8 cellular contexts compared by ENCODE assay signal in the genomic region with DNA sequence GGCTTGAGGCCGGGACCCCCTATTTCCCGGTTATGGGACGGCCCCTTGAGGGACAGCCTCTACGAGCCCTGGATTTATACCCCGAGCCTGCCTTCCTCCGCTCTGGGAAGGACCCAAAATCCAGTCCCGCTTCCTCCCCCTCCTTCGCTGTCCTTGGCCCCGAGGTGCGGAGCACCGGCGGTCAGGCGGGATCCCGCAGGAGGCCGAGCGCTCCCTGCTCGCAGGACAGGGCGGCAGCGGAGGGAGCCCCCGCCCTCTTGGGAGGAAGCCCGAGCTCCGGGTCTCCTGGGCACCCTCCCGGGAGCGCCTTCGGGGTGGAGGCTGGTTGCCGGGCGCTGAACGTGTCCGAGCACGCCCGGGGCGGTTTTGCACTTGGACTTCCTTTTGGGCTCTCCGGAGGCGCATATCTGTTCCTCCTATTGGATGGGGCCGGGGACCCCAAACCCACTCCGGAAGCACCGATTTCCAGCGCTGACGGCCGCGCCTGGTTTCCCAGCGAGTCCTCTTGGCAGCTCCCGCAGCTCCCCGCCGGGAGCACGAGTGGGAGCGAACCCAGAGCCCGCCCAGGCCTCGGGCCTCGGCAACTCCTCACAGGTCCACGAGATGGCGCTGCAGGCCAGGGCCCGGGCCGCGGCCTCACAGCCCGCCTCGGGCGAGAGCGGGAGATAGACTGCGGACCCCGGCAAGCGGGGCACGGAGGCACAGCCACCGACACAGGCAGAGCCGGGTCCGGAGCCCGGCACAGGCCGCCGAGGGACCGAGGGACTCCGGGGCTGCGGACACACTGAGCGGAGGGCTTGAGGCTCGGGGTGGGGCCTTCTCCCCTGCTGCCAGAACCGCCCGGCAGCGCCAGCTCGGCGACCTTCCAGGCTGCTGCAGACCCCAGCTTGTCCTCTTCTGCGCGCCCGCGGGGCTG. TPM values are rescaled to one million over a fixed set of nuclear protein-coding genes. Genes with fewer than 3 reads are reported as not detected.
DNase-seq lines count a peak whose midpoint lies in the region; ATAC-seq and TF ChIP-seq lines count a peak whose summit lies in the region.

No MANE protein-coding gene starts in this region.

- no peak overlapping the region for H3K4me3 Mint-ChIP-seq in activated T-helper 1 cell treated with anti-CD3 and anti-CD28 coated beads, Interleukin-12 subunit alpha, Interleukin-12 subunit beta, Interleukin-2, Interleukin-4 antibody, amounts not matched to agents 30 ng/mL and 10 ng/mL and 1 ng/mL, durations not matched to agents 14 hours and 24 hours and 36 hours
- peak overlapping the region in 9 of 10 donors; percentile 46 to 86 (median 79) for H3K4me3 Mint-ChIP-seq in naive thymus-derived CD8-positive, alpha-beta T cell

- intact Hi-C loops in activated T-helper 1 cell treated with anti-CD3 and anti-CD28 coated beads, Interleukin-12 subunit alpha, Interleukin-12 subunit beta, Interleukin-2, Interleukin-4 antibody, amounts not matched to agents 30 ng/mL and 10 ng/mL and 1 ng/mL, durations not matched to agents 14 hours and 24 hours and 36 hours (cut with micrococcal nuclease), result loop anchor here (1.0 kb wide), 2 partner anchors 139 to 425 kb away; no protein-coding TSS in a partner anchor

- H3K36me3 Mint-ChIP-seq in activated T-helper 1 cell treated with anti-CD3 and anti-CD28 coated beads, Interleukin-12 subunit alpha, Interleukin-12 subunit beta, Interleukin-2, Interleukin-4 antibody, amounts not matched to agents 30 ng/mL and 10 ng/mL and 1 ng/mL, durations not matched to agents 14 hours and 24 hours and 36 hours (ENCODE audit: low read depth), result no peaks in the 10 kb centered on the region
- no peaks in the 10 kb centered on the region for H3K36me3 Mint-ChIP-seq in naive thymus-derived CD8-positive, alpha-beta T cell

- DNase-seq in COLO668 (lab: John Stamatoyannopoulos, UW; ENCODE audit: unreplicated experiment) (peak; percentile 54), HUDEP-2 (lab: John Stamatoyannopoulos, UW; ENCODE audit: unreplicated experiment in 76 of 76) (peak in 48 of 76 experiments; percentile 3 to 68 (median 44)), OCI-M1 (lab: John Stamatoyannopoulos, UW) (peak; percentile 9), fibroblast of mammary gland (ENCODE audit: low read depth) (peak; percentile 77)
- peak; percentile 69 for DNase-seq in activated T-helper 1 cell treated with anti-CD3 and anti-CD28 coated beads, Interleukin-12 subunit alpha, Interleukin-12 subunit beta, Interleukin-2, Interleukin-4 antibody, amounts not matched to agents 30 ng/mL and 10 ng/mL and 1 ng/mL, durations not matched to agents 14 hours and 24 hours and 36 hours (ENCODE audit: low spot score)
- peak; percentile 61 to 85 (median 82) for DNase-seq in naive thymus-derived CD8-positive, alpha-beta T cell
- peak; percentile 63 for DNase-seq in stimulated activated naive CD4-positive, alpha-beta T cell treated with Interleukin-2 at 50 U/mL for 16 hours (lab: John Stamatoyannopoulos, UW)

- no peak overlapping the region for H3K27ac Mint-ChIP-seq in activated T-helper 1 cell treated with anti-CD3 and anti-CD28 coated beads, Interleukin-12 subunit alpha, Interleukin-12 subunit beta, Interleukin-2, Interleukin-4 antibody, amounts not matched to agents 30 ng/mL and 10 ng/mL and 1 ng/mL, durations not matched to agents 14 hours and 24 hours and 36 hours
- no peak overlapping the region for H3K27ac Mint-ChIP-seq in naive thymus-derived CD8-positive, alpha-beta T cell

- peaks cover 7% of the 10 kb centered on the region for H3K4me1 Mint-ChIP-seq in activated T-helper 1 cell treated with anti-CD3 and anti-CD28 coated beads, Interleukin-12 subunit alpha, Interleukin-12 subunit beta, Interleukin-2, Interleukin-4 antibody, amounts not matched to agents 30 ng/mL and 10 ng/mL and 1 ng/mL, durations not matched to agents 14 hours and 24 hours and 36 hours (ENCODE audit: low read depth)
- peaks cover 17 to 29% (median 23%) of the 10 kb centered on the region in 4 donors for H3K4me1 Mint-ChIP-seq in naive thymus-derived CD8-positive, alpha-beta T cell

- peak; percentile 65 for TF ChIP-seq CTCF in fibroblast of mammary gland (conservative IDR thresholded peaks at IDR 0.05; ENCODE audit: control insufficient read depth, insufficient read depth, low read depth, low read length)

- ATAC-seq in GM21381 (IDR thresholded peaks at IDR 0.05; ENCODE audit: unreplicated experiment), result peak; percentile 64
- ATAC-seq in naive thymus-derived CD8-positive, alpha-beta T cell, result peak; percentile 78 to 79

- H3K27me3 Mint-ChIP-seq in activated T-helper 1 cell treated with anti-CD3 and anti-CD28 coated beads, Interleukin-12 subunit alpha, Interleukin-12 subunit beta, Interleukin-2, Interleukin-4 antibody, amounts not matched to agents 30 ng/mL and 10 ng/mL and 1 ng/mL, durations not matched to agents 14 hours and 24 hours and 36 hours (ENCODE audit: insufficient read depth), result peaks cover 52% of the 10 kb centered on the region
- peaks cover 14 to 39% (median 32%) of the 10 kb centered on the region in 5 donors for H3K27me3 Mint-ChIP-seq in naive thymus-derived CD8-positive, alpha-beta T cell

- H3K9me3 Mint-ChIP-seq in activated T-helper 1 cell treated with anti-CD3 and anti-CD28 coated beads, Interleukin-12 subunit alpha, Interleukin-12 subunit beta, Interleukin-2, Interleukin-4 antibody, amounts not matched to agents 30 ng/mL and 10 ng/mL and 1 ng/mL, durations not matched to agents 14 hours and 24 hours and 36 hours, result no peaks in the 10 kb centered on the region
- no peaks in the 10 kb centered on the region for H3K9me3 Mint-ChIP-seq in naive thymus-derived CD8-positive, alpha-beta T cell

- POLR2A ChIA-PET in naive thymus-derived CD8-positive, alpha-beta T cell (lab: Charles Lee), result interaction anchor here (0.8 kb wide), 1 partner anchor 52 kb away, joined by 4 read pairs; no protein-coding TSS in a partner anchor

- H3K4me3 ChIP-seq in fibroblast of mammary gland (ENCODE audit: control insufficient read depth, low read depth, low read length), result peak overlapping the region; percentile 56

RNA-seq across cellular contexts. Expression of a gene that starts 12.6 kb away (rescaled TPM):
- not detected in 2 replicates for total RNA-seq in activated T-helper 1 cell treated with anti-CD3 and anti-CD28 coated beads, Interleukin-12 subunit alpha, Interleukin-12 subunit beta, Interleukin-2, Interleukin-4 antibody, amounts not matched to agents 30 ng/mL and 10 ng/mL and 1 ng/mL, durations not matched to agents 14 hours and 24 hours and 36 hours
- under 1 TPM in 1 of 2 experiments, not detected in 1; 0.13 TPM for total RNA-seq in naive thymus-derived CD8-positive, alpha-beta T cell
- not detected for polyA plus RNA-seq in naive thymus-derived CD8-positive, alpha-beta T cell

RNA-seq across cellular contexts. Expression of a gene that starts 40.0 kb away (rescaled TPM):
- not detected in 2 replicates for total RNA-seq in activated T-helper 1 cell treated with anti-CD3 and anti-CD28 coated beads, Interleukin-12 subunit alpha, Interleukin-12 subunit beta, Interleukin-2, Interleukin-4 antibody, amounts not matched to agents 30 ng/mL and 10 ng/mL and 1 ng/mL, durations not matched to agents 14 hours and 24 hours and 36 hours
- not detected for total RNA-seq in naive thymus-derived CD8-positive, alpha-beta T cell
- not detected for polyA plus RNA-seq in naive thymus-derived CD8-positive, alpha-beta T cell

Comparison
In these comparisons a context has a peak if more than half of its experiments do, and no peak if none do; other contexts are left out.
1. Peak in every context shown above with its lines: DNase-seq, ATAC-seq and H3K4me3 ChIP-seq.
2. DNase-seq: peak in every context shown above with its lines; median percentile 82 in naive thymus-derived CD8-positive, alpha-beta T cell; 77 in fibroblast of mammary gland; 69 in activated T-helper 1 cell treated with anti-CD3 and anti-CD28 coated beads, Interleukin-12 subunit alpha, Interleukin-12 subunit beta, Interleukin-2, Interleukin-4 antibody, amounts not matched to agents 30 ng/mL and 10 ng/mL and 1 ng/mL, durations not matched to agents 14 hours and 24 hours and 36 hours; 63 in stimulated activated naive CD4-positive, alpha-beta T cell treated with Interleukin-2 at 50 U/mL for 16 hours; 54 in COLO668; 44 in HUDEP-2; 9 in OCI-M1.